9 cellular contexts compared by ENCODE assay signal in genomic region chr1:22089787-22090186, GRCh38. TPM values are rescaled to one million over a fixed set of nuclear protein-coding genes. Genes with fewer than 3 reads are reported as not detected.
DNase-seq lines count a peak whose midpoint lies in the region; ATAC-seq, FAIRE-seq and TF ChIP-seq lines count a peak whose summit lies in the region.
"Had no signal": no experiment of that assay in that cellular context is flagged by ENCODE, and none has a peak within 500 bp of the region (broad histone marks: within the 10 kb centered on the region; RNA-seq: fewer than 3 reads in every experiment).

No MANE protein-coding gene starts in this region.

- H3K79me2 ChIP-seq in OCI-LY7 (ENCODE audit: insufficient read depth, low read depth, low read length) = peaks cover 49% of the 10 kb centered on the region
- peaks cover 2% of the 10 kb centered on the region for H3K79me2 ChIP-seq in trophoblast cell (ENCODE audit: control insufficient read depth, insufficient read depth, low read length, poor library complexity)

- H3K4me1 ChIP-seq in OCI-LY7 (ENCODE audit: insufficient read depth, low read length, poor library complexity, severe bottlenecking) (peaks cover 52% of the 10 kb centered on the region), trophoblast cell (ENCODE audit: control insufficient read depth in 1 of 2, insufficient read depth in 2 of 2, low read length in 2 of 2) (no peaks in the 10 kb centered on the region), vagina (peaks cover 48% of the 10 kb centered on the region)

- H3K27ac Mint-ChIP-seq in effector memory CD8-positive, alpha-beta T cell = peak overlapping the region; percentile 92 to 93

- ATAC-seq in effector memory CD8-positive, alpha-beta T cell (replicated peaks) = peak; percentile 38

- H2AFZ ChIP-seq in OCI-LY7 (ENCODE audit: low read length) (no peak overlapping the region), trophoblast cell (ENCODE audit: insufficient read depth, low read length, poor library complexity) (no peak overlapping the region)

- H3K9me3 ChIP-seq in OCI-LY7 (ENCODE audit: low read length) (no peaks in the 10 kb centered on the region), trophoblast cell (ENCODE audit: insufficient read depth, low read depth, low read length) (no peaks in the 10 kb centered on the region), vagina (no peaks in the 10 kb centered on the region)

- TF ChIP-seq CTCF in OCI-LY7 (conservative IDR thresholded peaks at IDR 0.05; ENCODE audit: low read length) (no peak), vagina (IDR thresholded peaks at IDR 0.05) (no peak)

- H4K91ac ChIP-seq in trophoblast cell (ENCODE audit: low read depth, low read length) = no peak overlapping the region

- no peaks in the 10 kb centered on the region for H3K27me3 Mint-ChIP-seq in effector memory CD8-positive, alpha-beta T cell

- H2BK120ac ChIP-seq in trophoblast cell (ENCODE audit: insufficient read depth, low read length, poor library complexity) = no peak overlapping the region

- H2BK12ac ChIP-seq in trophoblast cell (ENCODE audit: low read length) = no peak overlapping the region

- H3K36me3 Mint-ChIP-seq in effector memory CD8-positive, alpha-beta T cell (ENCODE audit: insufficient read depth) = peaks cover 97% of the 10 kb centered on the region

- H4K20me1 ChIP-seq in OCI-LY7 (ENCODE audit: insufficient read depth, low read length) = peaks cover 43% of the 10 kb centered on the region

- H3K27me3 ChIP-seq in trophoblast cell (ENCODE audit: insufficient read depth, low read length) (no peaks in the 10 kb centered on the region), vagina (no peaks in the 10 kb centered on the region)
- H3K27me3 ChIP-seq: heart left ventricle had no signal

- no peak overlapping the region for H2BK5ac ChIP-seq in trophoblast cell (ENCODE audit: low read depth, low read length, poor library complexity)

- peaks cover 52 to 76% of the 10 kb centered on the region in 2 donors for H3K4me1 Mint-ChIP-seq in effector memory CD8-positive, alpha-beta T cell (ENCODE audit: low read depth in 2 of 2)

- peak overlapping the region; percentile 38 for H3K4me2 ChIP-seq in OCI-LY7 (ENCODE audit: low read length)
- no peak overlapping the region for H3K4me2 ChIP-seq in trophoblast cell (ENCODE audit: low read length)

- no peak overlapping the region for H3K18ac ChIP-seq in trophoblast cell (ENCODE audit: low read length)

- DNase-seq in GM18507 (ENCODE audit: extremely low spot score, insufficient read length, low read depth) (no peak), OCI-LY7 (ENCODE audit: low spot score) (no peak), trophoblast cell (no peak), NCI-H2171 treated with DMSO at 0.1 percent for 48 hours (lab: John Stamatoyannopoulos, UW) (no peak), NCI-H446 treated with DMSO at 0.1 percent for 48 hours (lab: John Stamatoyannopoulos, UW) (no peak), vagina (ENCODE audit: extremely low spot score in 2 of 2) (no peak)
- DNase-seq in effector memory CD8-positive, alpha-beta T cell = no peak
- DNase-seq: heart left ventricle had no signal

- no peak overlapping the region for H3K14ac ChIP-seq in trophoblast cell (ENCODE audit: low read length)

- H3K36me3 ChIP-seq in OCI-LY7 (ENCODE audit: insufficient read depth, low read length) (peaks cover 88% of the 10 kb centered on the region), trophoblast cell (ENCODE audit: control insufficient read depth in 1 of 2, insufficient read depth in 2 of 2, low read length in 2 of 2) (peaks cover 1 to 17% of the 10 kb centered on the region in 2 experiments), vagina (peaks cover 0 to 31% of the 10 kb centered on the region in 2 donors)

- no peaks in the 10 kb centered on the region for H3K79me1 ChIP-seq in trophoblast cell (ENCODE audit: low read length)

- peak overlapping the region; percentile 1 for H3K27ac ChIP-seq in OCI-LY7 (ENCODE audit: low read depth, low read length, poor library complexity, severe bottlenecking)
- no peak overlapping the region for H3K27ac ChIP-seq in trophoblast cell (ENCODE audit: low read depth, low read length)
- H3K27ac ChIP-seq in vagina = no peak overlapping the region

- no CpG with 5 or more reads among the region's 6 CpGs for WGBS in trophoblast cell (ENCODE audit: extremely low coverage, insufficient coverage, insufficient read length)

- no peak overlapping the region for H3K23ac ChIP-seq in trophoblast cell (ENCODE audit: low read length)

- H4K8ac ChIP-seq in trophoblast cell (ENCODE audit: low read depth, low read length) = no peak overlapping the region

- H3K9me3 Mint-ChIP-seq in effector memory CD8-positive, alpha-beta T cell = no peaks in the 10 kb centered on the region

- TF ChIP-seq POLR2A in vagina (IDR thresholded peaks at IDR 0.05) = no peak

- H3K4me3 ChIP-seq in OCI-LY7 (ENCODE audit: low read depth, low read length, poor library complexity, severe bottlenecking) = no peak overlapping the region
- no peak overlapping the region for H3K4me3 ChIP-seq in trophoblast cell (ENCODE audit: low read depth, low read length)
- no peak overlapping the region for H3K4me3 ChIP-seq in vagina

- peak overlapping the region; percentile 69 to 75 for H3K4me3 Mint-ChIP-seq in effector memory CD8-positive, alpha-beta T cell

- H3K4ac ChIP-seq in trophoblast cell (ENCODE audit: low read depth, low read length) = peak overlapping the region; percentile 4

- H2AK5ac ChIP-seq in trophoblast cell (ENCODE audit: low read length) = no peak overlapping the region

- H3K9ac ChIP-seq in trophoblast cell (ENCODE audit: low read length) = no peak overlapping the region

- POLR2A ChIA-PET in OCI-LY7 (lab: Charles Lee) = no interaction called here

- H4K12ac ChIP-seq in trophoblast cell (ENCODE audit: low read depth, low read length) = no peak overlapping the region

- CTCF ChIA-PET in OCI-LY7 (lab: Charles Lee; ENCODE audit: unreplicated experiment) = no interaction called here

- FAIRE-seq in GM18507 (lab: Jason Lieb, UNC) = peak; percentile 47

- H3K9me2 ChIP-seq in OCI-LY7 (ENCODE audit: insufficient read depth, low read length) = no peaks in the 10 kb centered on the region

- intact Hi-C loops in OCI-LY7 (cut with micrococcal nuclease; ENCODE audit: unreplicated experiment) = no loop called here
- intact Hi-C loops in vagina (cut with DNase I) = no loop called here

- BruUV-seq in OCI-LY7 (replicated peaks; lab: Mats Ljungman, UMichigan) = no TSS peak

RNA-seq across cellular contexts. Expression of gene CDC42, which starts 37.3 kb away (rescaled TPM):
- total RNA-seq in OCI-LY7 (2014; rRNA removed; shearing (Covaris generic)) = 109 and 120 TPM in 2 replicates
- total RNA-seq in OCI-LY7 (2022) (157 and 163 TPM in 2 replicates), vagina (141 TPM)
- 401 and 431 TPM in 2 replicates for polyA plus RNA-seq in trophoblast cell (2013)

RNA-seq across cellular contexts. Expression of gene WNT4, which starts 53.1 kb away (rescaled TPM):
- total RNA-seq in OCI-LY7 (2014; rRNA removed; shearing (Covaris generic)) = not detected in 2 replicates
- total RNA-seq in OCI-LY7 (2022) (not detected in 2 replicates), vagina (5.2 TPM)
- polyA plus RNA-seq in trophoblast cell (2013) = 3.9 and 4.6 TPM in 2 replicates
- total RNA-seq: T-helper 2 cell treated with Interferon-gamma antibody and Interleukin-4, amounts not matched to agents 100 ng/mL and 5 ng/mL, for 36 hours had no signal
